In the genomic region with DNA sequence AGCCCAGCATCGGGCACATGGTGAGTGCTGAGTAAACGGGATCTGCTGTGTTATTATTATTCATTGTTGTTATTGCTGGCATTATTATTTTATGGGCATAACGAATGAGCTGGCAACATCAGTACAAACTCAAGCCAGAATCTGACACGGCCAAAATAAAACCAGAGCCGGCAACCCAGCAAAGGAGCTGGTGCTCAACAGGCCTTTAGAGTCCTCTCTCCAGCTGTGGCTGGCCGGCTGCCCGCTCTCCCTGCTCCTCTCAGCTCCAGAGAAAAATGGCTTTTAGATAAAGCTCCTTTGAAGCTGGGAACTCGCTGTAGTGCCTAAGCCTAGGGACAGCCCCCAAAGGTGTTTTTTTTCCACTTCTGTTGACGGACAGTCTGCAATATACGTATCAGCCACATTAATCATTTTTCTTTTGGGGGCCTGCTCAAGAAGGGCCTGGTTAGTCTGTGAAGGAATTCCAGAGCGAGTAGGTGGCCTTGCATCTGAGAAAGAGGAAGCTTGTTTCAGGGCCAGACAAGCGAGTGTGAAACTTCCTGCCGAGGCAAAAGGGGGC, we compare ENCODE assay signal across 9 cellular contexts.
A peak's percentile ranks its signal among the peaks of the same experiment; 100 is the strongest.
DNase-seq lines count a peak whose midpoint lies in the region; ATAC-seq and TF ChIP-seq lines count a peak whose summit lies in the region.
"Had no signal": no experiment of that assay in that cellular context is flagged by ENCODE, and none has a peak within 500 bp of the region (broad histone marks: within the 10 kb centered on the region; RNA-seq: fewer than 3 reads in every experiment).

No MANE protein-coding gene starts in this region.

- peak; percentile 28 for DNase-seq in DMS79 (lab: John Stamatoyannopoulos, UW)
- DNase-seq in NCI-H446 treated with DMSO at 0.1 percent for 48 hours (lab: John Stamatoyannopoulos, UW): peak; percentile 64
- DNase-seq in esophagus muscularis mucosa (ENCODE audit: extremely low spot score): no peak
- DNase-seq in omental fat pad (ENCODE audit: low spot score): no peak
- no peak for DNase-seq in NCI-H2081 treated with DMSO at 0.1 percent for 48 hours (lab: John Stamatoyannopoulos, UW)
- DNase-seq in activated effector memory CD4-positive, alpha-beta T cell treated with anti-CD3 and anti-CD28 coated beads, Interleukin-2, amount 50 U/mL, for 16 hours: no peak
- DNase-seq in NCI-H2196 (lab: John Stamatoyannopoulos, UW; ENCODE audit: unreplicated experiment): no peak
- no peak for DNase-seq in GF-D8 (lab: John Stamatoyannopoulos, UW)
- DNase-seq: WERI-Rb-1 had no signal

- peak overlapping the region; percentile 10 to 32 (median 23) for H3K4me3 ChIP-seq in esophagus muscularis mucosa

- TF ChIP-seq CTCF in esophagus muscularis mucosa (IDR thresholded peaks at IDR 0.05): no peak
- no peak for TF ChIP-seq CTCF in omental fat pad (IDR thresholded peaks at IDR 0.05)

- no peaks in the 10 kb centered on the region for H3K36me3 ChIP-seq in esophagus muscularis mucosa
- H3K36me3 ChIP-seq: WERI-Rb-1 had no signal

- ATAC-seq in omental fat pad (ENCODE audit: low FRiP score): peak; percentile 42

- peaks cover 4 to 14% (median 13%) of the 10 kb centered on the region in 4 donors for H3K4me1 ChIP-seq in esophagus muscularis mucosa

- no peak for TF ChIP-seq EP300 in esophagus muscularis mucosa (IDR thresholded peaks at IDR 0.05)

- intact Hi-C loops in esophagus muscularis mucosa (cut with DNase I): no loop called here

- no peaks in the 10 kb centered on the region for H3K27me3 ChIP-seq in esophagus muscularis mucosa

- 22% methylated on average over 13 of the region's 13 CpGs for WGBS in esophagus muscularis mucosa

- no peak for TF ChIP-seq POLR2A in esophagus muscularis mucosa (IDR thresholded peaks at IDR 0.05; ENCODE audit: low read depth)

- peak overlapping the region in 2 of 4 donors; percentile 28 to 50 for H3K27ac ChIP-seq in esophagus muscularis mucosa (replicated peaks in 1 of 4)
- H3K27ac ChIP-seq: WERI-Rb-1 had no signal

- H3K9me3 ChIP-seq in esophagus muscularis mucosa: no peaks in the 10 kb centered on the region

Comparison
In these comparisons a context has a peak if more than half of its experiments do, and no peak if none do; other contexts are left out.
1. DNase-seq: peak in DMS79 (single experiment) and NCI-H446 treated with DMSO at 0.1 percent for 48 hours (single experiment); none in esophagus muscularis mucosa (single experiment), omental fat pad (single experiment), NCI-H2081 treated with DMSO at 0.1 percent for 48 hours (single experiment), activated effector memory CD4-positive, alpha-beta T cell treated with anti-CD3 and anti-CD28 coated beads, Interleukin-2, amount 50 U/mL, for 16 hours (single experiment), NCI-H2196 (single experiment) and GF-D8 (single experiment).